1 cellular context compared by ENCODE assay signal in the genomic region with DNA sequence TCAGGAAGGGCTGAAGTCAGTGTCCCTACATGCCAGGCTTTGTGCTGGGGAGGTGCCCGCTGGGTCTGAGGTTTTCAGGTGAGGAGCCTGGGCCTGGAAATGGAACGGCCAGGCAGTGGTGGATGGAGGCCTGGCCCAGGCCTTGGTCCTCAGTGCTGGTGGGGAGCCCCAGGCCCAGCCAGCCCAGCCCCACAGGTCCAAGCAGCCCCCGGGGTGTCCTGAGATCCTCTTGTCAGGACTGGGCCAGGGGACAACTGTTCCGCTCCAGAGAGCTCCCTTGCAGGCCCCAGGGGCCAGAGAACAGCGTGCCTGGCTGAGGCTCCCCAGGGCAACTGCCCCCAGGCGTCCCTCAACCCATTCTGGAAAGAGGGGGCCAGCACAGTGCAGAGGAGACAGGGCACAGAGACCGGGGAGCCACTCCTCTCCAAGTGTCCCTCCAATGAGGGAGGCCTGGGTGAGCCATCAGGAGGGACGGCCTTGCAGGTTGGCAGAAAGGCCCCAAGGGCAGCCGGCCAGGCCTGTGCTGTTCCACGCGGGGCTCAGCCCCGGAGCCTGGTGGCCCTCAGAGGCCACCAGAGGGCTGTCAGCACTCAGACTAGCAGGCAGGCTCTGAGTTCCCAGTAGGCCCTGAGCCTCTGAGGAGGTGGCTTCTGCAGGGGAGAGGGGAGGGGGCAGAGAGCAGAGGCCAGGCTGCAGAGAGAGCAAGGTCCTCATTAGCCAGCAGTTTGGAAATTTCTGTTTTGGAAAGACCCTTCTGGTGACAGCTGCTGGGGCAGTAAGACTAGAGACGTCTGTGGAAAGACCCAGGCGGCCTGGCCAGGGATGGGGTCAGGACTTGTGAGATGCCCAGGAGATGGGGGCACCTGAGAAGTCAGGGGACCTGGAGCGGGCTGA.
TF ChIP-seq lines count a peak whose summit lies in the region.

No MANE protein-coding gene starts in this region.

TF ChIP-seq in HepG2, 621 proteins besides CTCF, POLR2A, EP300 and RAD21 (continued from another document and continues in another):
- no peak for TF ChIP-seq ZNF512B (CRISPR knock-in tag; IDR thresholded peaks at IDR 0.05; ENCODE audit: borderline replicate concordance)
- no peak for TF ChIP-seq ZNF607 (CRISPR knock-in tag; IDR thresholded peaks at IDR 0.05; ENCODE audit: borderline replicate concordance)
- no peak; the same call in 1 of the 2 replicates for TF ChIP-seq ZNF609 (CRISPR knock-in tag; IDR thresholded peaks at IDR 0.05; ENCODE audit: borderline replicate concordance)
- TF ChIP-seq CBFB (CRISPR knock-in tag; IDR thresholded peaks at IDR 0.05): peak; percentile 70; the same call in 1 of the 2 replicates
- no peak for TF ChIP-seq ZNF615 (CRISPR knock-in tag; IDR thresholded peaks at IDR 0.05; ENCODE audit: borderline replicate concordance)
- no peak for TF ChIP-seq USF2 (IDR thresholded peaks at IDR 0.05; ENCODE audit: low read depth, low read length)
- TF ChIP-seq USF2 (CRISPR knock-in tag; IDR thresholded peaks at IDR 0.05; ENCODE audit: borderline replicate concordance): no peak
- TF ChIP-seq STAG1 (CRISPR knock-in tag; IDR thresholded peaks at IDR 0.05): peak; percentile 67
- TF ChIP-seq CCDC6 (CRISPR knock-in tag; IDR thresholded peaks at IDR 0.05): no peak
- no peak for TF ChIP-seq ZNF878 (CRISPR knock-in tag; IDR thresholded peaks at IDR 0.05)
- TF ChIP-seq NPAS2 (CRISPR knock-in tag; IDR thresholded peaks at IDR 0.05; ENCODE audit: borderline replicate concordance): no peak
- TF ChIP-seq, protein P1, sequence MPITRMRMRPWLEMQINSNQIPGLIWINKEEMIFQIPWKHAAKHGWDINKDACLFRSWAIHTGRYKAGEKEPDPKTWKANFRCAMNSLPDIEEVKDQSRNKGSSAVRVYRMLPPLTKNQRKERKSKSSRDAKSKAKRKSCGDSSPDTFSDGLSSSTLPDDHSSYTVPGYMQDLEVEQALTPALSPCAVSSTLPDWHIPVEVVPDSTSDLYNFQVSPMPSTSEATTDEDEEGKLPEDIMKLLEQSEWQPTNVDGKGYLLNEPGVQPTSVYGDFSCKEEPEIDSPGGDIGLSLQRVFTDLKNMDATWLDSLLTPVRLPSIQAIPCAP (CRISPR knock-in tag; IDR thresholded peaks at IDR 0.05; ENCODE audit: low read depth): no peak
- no peak for TF ChIP-seq ZNF75D (CRISPR knock-in tag; IDR thresholded peaks at IDR 0.05; ENCODE audit: borderline replicate concordance)
- peak; percentile 86 for TF ChIP-seq HNF4A (CRISPR knock-in tag; IDR thresholded peaks at IDR 0.05)
- TF ChIP-seq RARA (CRISPR knock-in tag; IDR thresholded peaks at IDR 0.05): no peak
- TF ChIP-seq, protein P2, sequence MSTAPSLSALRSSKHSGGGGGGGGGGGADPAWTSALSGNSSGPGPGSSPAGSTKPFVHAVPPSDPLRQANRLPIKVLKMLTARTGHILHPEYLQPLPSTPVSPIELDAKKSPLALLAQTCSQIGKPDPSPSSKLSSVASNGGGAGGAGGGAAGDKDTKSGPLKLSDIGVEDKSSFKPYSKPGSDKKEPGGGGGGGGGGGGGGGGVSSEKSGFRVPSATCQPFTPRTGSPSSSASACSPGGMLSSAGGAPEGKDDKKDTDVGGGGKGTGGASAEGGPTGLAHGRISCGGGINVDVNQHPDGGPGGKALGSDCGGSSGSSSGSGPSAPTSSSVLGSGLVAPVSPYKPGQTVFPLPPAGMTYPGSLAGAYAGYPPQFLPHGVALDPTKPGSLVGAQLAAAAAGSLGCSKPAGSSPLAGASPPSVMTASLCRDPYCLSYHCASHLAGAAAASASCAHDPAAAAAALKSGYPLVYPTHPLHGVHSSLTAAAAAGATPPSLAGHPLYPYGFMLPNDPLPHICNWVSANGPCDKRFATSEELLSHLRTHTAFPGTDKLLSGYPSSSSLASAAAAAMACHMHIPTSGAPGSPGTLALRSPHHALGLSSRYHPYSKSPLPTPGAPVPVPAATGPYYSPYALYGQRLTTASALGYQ (CRISPR knock-in tag; IDR thresholded peaks at IDR 0.05): no peak
- TF ChIP-seq KDM3A (CRISPR knock-in tag; IDR thresholded peaks at IDR 0.05; ENCODE audit: low read depth): 0 out of 2 replicates have a peak, but pooled peaks have one; percentile 82
- no peak for TF ChIP-seq TEAD2 (CRISPR knock-in tag; IDR thresholded peaks at IDR 0.05)
- TF ChIP-seq, protein P3, sequence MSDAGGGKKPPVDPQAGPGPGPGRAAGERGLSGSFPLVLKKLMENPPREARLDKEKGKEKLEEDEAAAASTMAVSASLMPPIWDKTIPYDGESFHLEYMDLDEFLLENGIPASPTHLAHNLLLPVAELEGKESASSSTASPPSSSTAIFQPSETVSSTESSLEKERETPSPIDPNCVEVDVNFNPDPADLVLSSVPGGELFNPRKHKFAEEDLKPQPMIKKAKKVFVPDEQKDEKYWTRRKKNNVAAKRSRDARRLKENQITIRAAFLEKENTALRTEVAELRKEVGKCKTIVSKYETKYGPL (CRISPR knock-in tag; IDR thresholded peaks at IDR 0.05): no peak
- TF ChIP-seq ZNF790 (CRISPR knock-in tag; IDR thresholded peaks at IDR 0.05; ENCODE audit: borderline replicate concordance): no peak
- TF ChIP-seq, protein P4, sequence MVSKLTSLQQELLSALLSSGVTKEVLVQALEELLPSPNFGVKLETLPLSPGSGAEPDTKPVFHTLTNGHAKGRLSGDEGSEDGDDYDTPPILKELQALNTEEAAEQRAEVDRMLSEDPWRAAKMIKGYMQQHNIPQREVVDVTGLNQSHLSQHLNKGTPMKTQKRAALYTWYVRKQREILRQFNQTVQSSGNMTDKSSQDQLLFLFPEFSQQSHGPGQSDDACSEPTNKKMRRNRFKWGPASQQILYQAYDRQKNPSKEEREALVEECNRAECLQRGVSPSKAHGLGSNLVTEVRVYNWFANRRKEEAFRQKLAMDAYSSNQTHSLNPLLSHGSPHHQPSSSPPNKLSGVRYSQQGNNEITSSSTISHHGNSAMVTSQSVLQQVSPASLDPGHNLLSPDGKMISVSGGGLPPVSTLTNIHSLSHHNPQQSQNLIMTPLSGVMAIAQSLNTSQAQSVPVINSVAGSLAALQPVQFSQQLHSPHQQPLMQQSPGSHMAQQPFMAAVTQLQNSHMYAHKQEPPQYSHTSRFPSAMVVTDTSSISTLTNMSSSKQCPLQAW (CRISPR knock-in tag; IDR thresholded peaks at IDR 0.05): peak; percentile 58; the same call in 1 of the 2 replicates
- TF ChIP-seq ZFY (CRISPR knock-in tag; IDR thresholded peaks at IDR 0.05): peak; percentile 95
- no peak for TF ChIP-seq ZNF713 (CRISPR knock-in tag; IDR thresholded peaks at IDR 0.05)
- no peak for TF ChIP-seq WIZ (CRISPR knock-in tag; IDR thresholded peaks at IDR 0.05)
- 0 out of 2 replicates have a peak, but pooled peaks have one; percentile 44 for TF ChIP-seq ZNF205 (CRISPR knock-in tag; IDR thresholded peaks at IDR 0.05)
- TF ChIP-seq, protein P5, sequence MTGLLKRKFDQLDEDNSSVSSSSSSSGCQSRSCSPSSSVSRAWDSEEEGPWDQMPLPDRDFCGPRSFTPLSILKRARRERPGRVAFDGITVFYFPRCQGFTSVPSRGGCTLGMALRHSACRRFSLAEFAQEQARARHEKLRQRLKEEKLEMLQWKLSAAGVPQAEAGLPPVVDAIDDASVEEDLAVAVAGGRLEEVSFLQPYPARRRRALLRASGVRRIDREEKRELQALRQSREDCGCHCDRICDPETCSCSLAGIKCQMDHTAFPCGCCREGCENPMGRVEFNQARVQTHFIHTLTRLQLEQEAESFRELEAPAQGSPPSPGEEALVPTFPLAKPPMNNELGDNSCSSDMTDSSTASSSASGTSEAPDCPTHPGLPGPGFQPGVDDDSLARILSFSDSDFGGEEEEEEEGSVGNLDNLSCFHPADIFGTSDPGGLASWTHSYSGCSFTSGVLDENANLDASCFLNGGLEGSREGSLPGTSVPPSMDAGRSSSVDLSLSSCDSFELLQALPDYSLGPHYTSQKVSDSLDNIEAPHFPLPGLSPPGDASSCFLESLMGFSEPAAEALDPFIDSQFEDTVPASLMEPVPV (CRISPR knock-in tag; IDR thresholded peaks at IDR 0.05): no peak; the same call in 1 of the 2 replicates
- TF ChIP-seq TBX2 (CRISPR knock-in tag; IDR thresholded peaks at IDR 0.05; ENCODE audit: borderline replicate concordance): peak; percentile 40
- no peak for TF ChIP-seq BORCS8-MEF2B (CRISPR knock-in tag; IDR thresholded peaks at IDR 0.05)
- no peak for TF ChIP-seq ZNF720 (CRISPR knock-in tag; IDR thresholded peaks at IDR 0.05)
- no peak for TF ChIP-seq ZKSCAN1 (IDR thresholded peaks at IDR 0.05; ENCODE audit: low read length)
- TF ChIP-seq KLF16 (CRISPR knock-in tag; IDR thresholded peaks at IDR 0.05): peak in 1 of 2 experiments; percentile 38; a peak in 1 of 4 replicates
- TF ChIP-seq ZNF672 (CRISPR knock-in tag; IDR thresholded peaks at IDR 0.05): no peak
- peak; percentile 44; the same call in 1 of the 2 replicates for TF ChIP-seq HDAC2 (CRISPR knock-in tag; IDR thresholded peaks at IDR 0.05)
- no peak for TF ChIP-seq ZKSCAN8 (CRISPR knock-in tag; IDR thresholded peaks at IDR 0.05; ENCODE audit: borderline replicate concordance)
- TF ChIP-seq, protein P6, sequence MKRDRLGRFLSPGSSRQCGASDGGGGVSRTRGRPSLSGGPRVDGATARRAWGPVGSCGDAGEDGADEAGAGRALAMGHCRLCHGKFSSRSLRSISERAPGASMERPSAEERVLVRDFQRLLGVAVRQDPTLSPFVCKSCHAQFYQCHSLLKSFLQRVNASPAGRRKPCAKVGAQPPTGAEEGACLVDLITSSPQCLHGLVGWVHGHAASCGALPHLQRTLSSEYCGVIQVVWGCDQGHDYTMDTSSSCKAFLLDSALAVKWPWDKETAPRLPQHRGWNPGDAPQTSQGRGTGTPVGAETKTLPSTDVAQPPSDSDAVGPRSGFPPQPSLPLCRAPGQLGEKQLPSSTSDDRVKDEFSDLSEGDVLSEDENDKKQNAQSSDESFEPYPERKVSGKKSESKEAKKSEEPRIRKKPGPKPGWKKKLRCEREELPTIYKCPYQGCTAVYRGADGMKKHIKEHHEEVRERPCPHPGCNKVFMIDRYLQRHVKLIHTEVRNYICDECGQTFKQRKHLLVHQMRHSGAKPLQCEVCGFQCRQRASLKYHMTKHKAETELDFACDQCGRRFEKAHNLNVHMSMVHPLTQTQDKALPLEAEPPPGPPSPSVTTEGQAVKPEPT (CRISPR knock-in tag; IDR thresholded peaks at IDR 0.05; ENCODE audit: low read depth): peak; percentile 81; the same call in 1 of the 2 replicates
- peak; percentile 67; the same call in 1 of the 2 replicates for TF ChIP-seq MXD3 (CRISPR knock-in tag; IDR thresholded peaks at IDR 0.05)
